Comparison of ENCODE assay signal across 9 cellular contexts in the genomic region with DNA sequence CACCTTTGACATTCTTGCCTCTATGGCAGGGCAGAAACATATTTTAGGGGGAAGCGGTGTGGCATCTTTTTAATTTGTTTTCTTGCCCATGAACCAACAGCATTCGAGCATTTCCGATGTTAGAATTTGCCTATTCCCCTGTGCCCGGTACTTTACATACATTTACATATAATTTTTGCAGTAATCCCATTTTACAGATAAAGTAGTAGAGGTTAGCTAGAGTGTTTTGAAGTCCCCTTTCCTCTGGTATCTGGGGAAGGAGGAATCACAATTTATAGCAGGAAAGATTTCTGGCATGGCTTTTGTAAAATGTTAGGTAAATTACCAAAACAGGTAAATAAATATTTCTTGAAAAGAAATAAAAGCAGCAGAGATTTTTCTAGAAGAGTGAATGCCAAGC. TPM values are rescaled to one million over a fixed set of nuclear protein-coding genes. Genes with fewer than 3 reads are reported as not detected.
DNase-seq lines count a peak whose midpoint lies in the region; ATAC-seq and TF ChIP-seq lines count a peak whose summit lies in the region.
"Had no signal": no experiment of that assay in that cellular context is flagged by ENCODE, and none has a peak within 500 bp of the region (broad histone marks: within the 10 kb centered on the region; RNA-seq: fewer than 3 reads in every experiment).

No MANE protein-coding gene starts in this region.

- DNase-seq in left ventricle myocardium inferior: no peak
- no peak for DNase-seq in cardiac septum (ENCODE audit: low spot score)
- no peak for DNase-seq in aorta
- DNase-seq in ACHN: no peak
- DNase-seq: heart left ventricle had no signal

- ATAC-seq in aorta (ENCODE audit: low FRiP score): no peak
- no peak for ATAC-seq in HG03520 (IDR thresholded peaks at IDR 0.05; ENCODE audit: unreplicated experiment)
- ATAC-seq in GM18519 (IDR thresholded peaks at IDR 0.05; ENCODE audit: low FRiP score, unreplicated experiment): no peak
- ATAC-seq: heart left ventricle had no signal

- 73 to 83% methylated on average over 4 of the region's 4 CpGs for WGBS in aorta, 2 donors

- H3K9ac ChIP-seq in mucosa of rectum (ENCODE audit: low read depth in 1 of 2, low read length in 2 of 2): peak overlapping the region; percentile 94 to 98

- peak overlapping the region; percentile 90 for H3K4me3 ChIP-seq in left ventricle myocardium inferior
- H3K4me3 ChIP-seq in mucosa of rectum (ENCODE audit: low read length in 2 of 2): peak overlapping the region in 1 of 2 donors; percentile 89
- peak overlapping the region; percentile 59 to 65 for H3K4me3 ChIP-seq in aorta (ENCODE audit: low read length in 2 of 2)

- H3K27ac ChIP-seq in left ventricle myocardium inferior (replicated peaks): no peak overlapping the region
- H3K27ac ChIP-seq in angular gyrus (ENCODE audit: low read depth, low read length): peak overlapping the region; percentile 99
- peak overlapping the region; percentile 96 to 98 for H3K27ac ChIP-seq in mucosa of rectum (ENCODE audit: low read depth in 2 of 2, low read length in 2 of 2)
- no peak overlapping the region for H3K27ac ChIP-seq in aorta (ENCODE audit: low read depth in 1 of 2, low read length in 2 of 2)

- H3K36me3 ChIP-seq in left ventricle myocardium inferior (peaks cover 16% of the 10 kb centered on the region), mucosa of rectum (ENCODE audit: control insufficient read depth in 2 of 2, insufficient read depth in 2 of 2, low read length in 2 of 2) (no peaks in the 10 kb centered on the region), aorta (ENCODE audit: control insufficient read depth in 1 of 2, insufficient read depth in 2 of 2, low read length in 1 of 2) (no peaks in the 10 kb centered on the region)

- intact Hi-C loops in left ventricle myocardium inferior (cut with micrococcal nuclease): no loop called here
- intact Hi-C loops in cardiac septum (cut with DNase I): no loop called here
- intact Hi-C loops in aorta (cut with DNase I): no loop called here

- H3K4me1 ChIP-seq in left ventricle myocardium inferior: peaks cover 17% of the 10 kb centered on the region
- H3K4me1 ChIP-seq in mucosa of rectum (ENCODE audit: control insufficient read depth in 2 of 2, insufficient read depth in 2 of 2, low read length in 2 of 2): peaks cover 13 to 15% of the 10 kb centered on the region in 2 donors
- no peaks in the 10 kb centered on the region for H3K4me1 ChIP-seq in aorta (ENCODE audit: control insufficient read depth in 1 of 2, insufficient read depth in 2 of 2, low read length in 2 of 2)

- H3K27me3 ChIP-seq in left ventricle myocardium inferior (ENCODE audit: low read depth) (no peaks in the 10 kb centered on the region), mucosa of rectum (ENCODE audit: control insufficient read depth in 2 of 2, insufficient read depth in 2 of 2, low read length in 2 of 2) (no peaks in the 10 kb centered on the region), aorta (ENCODE audit: control insufficient read depth in 1 of 2, insufficient read depth in 2 of 2, low read length in 1 of 2) (no peaks in the 10 kb centered on the region)
- H3K27me3 ChIP-seq: heart left ventricle had no signal

- no peak for TF ChIP-seq CTCF in left ventricle myocardium inferior (IDR thresholded peaks at IDR 0.05; ENCODE audit: borderline replicate concordance)

- in situ Hi-C loops in ACHN (cut with HindIII; ENCODE audit: low pct_ligation_motif_present, low pct_unique_long_range_greater_than_20kb, low sequenced_read_pairs): no loop called here

- H3K9me3 ChIP-seq in left ventricle myocardium inferior (replicated peaks) (no peaks in the 10 kb centered on the region), mucosa of rectum (ENCODE audit: control insufficient read depth in 2 of 2, low read length in 2 of 2) (no peaks in the 10 kb centered on the region), aorta (ENCODE audit: control insufficient read depth, low read length) (no peaks in the 10 kb centered on the region)
- H3K9me3 ChIP-seq: heart left ventricle had no signal

RNA-seq across cellular contexts. Expression of gene BORCS5, which starts 1.6 kb away (rescaled TPM):
- total RNA-seq in left ventricle myocardium inferior (8.7 TPM), cardiac septum (9.7 TPM), aorta (10 to 100 TPM; 18.1 to 22.8 TPM)
- 1 to 10 TPM; 7.2 to 8.4 TPM for polyA plus RNA-seq in aorta

RNA-seq across cellular contexts. Expression of gene MANSC1, which starts 8.5 kb away (rescaled TPM):
- total RNA-seq in left ventricle myocardium inferior: 8.7 TPM
- 9.2 TPM for total RNA-seq in cardiac septum
- 10 to 100 TPM; 37.3 to 38.1 TPM for total RNA-seq in aorta
- 10 to 100 TPM; 18.8 to 33.6 TPM for polyA plus RNA-seq in aorta

Comparison
In these comparisons a context has a peak if more than half of its experiments do, and no peak if none do; other contexts are left out.
1. H3K27ac ChIP-seq: peak in angular gyrus (single experiment) and mucosa of rectum (2 of 2); none in left ventricle myocardium inferior (single experiment) and aorta (0 of 2).